ENCODE assay signal across 24 cellular contexts in the genomic region with DNA sequence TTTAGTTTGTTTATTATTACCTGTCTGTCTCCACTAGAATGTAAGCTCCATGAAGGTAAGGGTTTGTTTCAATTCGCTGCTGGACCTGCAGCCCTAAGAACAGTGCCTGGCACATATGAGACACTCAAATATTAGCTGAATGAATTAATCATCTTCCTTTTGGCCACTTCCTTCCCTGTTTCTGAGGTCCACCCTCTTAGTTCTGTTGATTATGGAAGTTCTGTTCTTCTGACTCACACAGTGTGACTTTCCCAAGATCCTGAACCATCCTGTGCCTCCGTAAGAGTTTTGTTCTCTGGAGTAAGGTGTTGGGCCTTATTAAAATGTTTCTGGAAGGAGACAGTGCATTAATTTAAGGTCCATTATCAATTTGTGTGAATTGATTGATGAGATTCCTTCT. TPM values are rescaled to one million over a fixed set of nuclear protein-coding genes. Genes with fewer than 3 reads are reported as not detected.
"Had no signal": no experiment of that assay in that cellular context is flagged by ENCODE, and none has a peak within 500 bp of the region (broad histone marks: within the 10 kb centered on the region; RNA-seq: fewer than 3 reads in every experiment).

No MANE protein-coding gene starts in this region.

- H3K36me3 ChIP-seq: WERI-Rb-1 had no signal

- FAIRE-seq: astrocyte had no signal

- DNase-seq: activated CD4-positive, alpha-beta memory T cell treated with anti-CD3 and anti-CD28 coated beads, Interleukin-2, amount 10 ng/mL, durations not matched to agents 7 days and 5 days; activated CD4-positive, alpha-beta T cell treated with anti-CD3 and anti-CD28 coated beads for 36 hours; activated CD4-positive, alpha-beta T cell treated with anti-CD3 and anti-CD28 coated beads, Interleukin-2, amount 50 U/mL, for 1 hour; activated gamma-delta T cell; activated naive CD4-positive, alpha-beta T cell treated with anti-CD3 and anti-CD28 coated beads for 36 hours; activated T-cell treated with anti-CD3 and anti-CD28 coated beads for 4 hours; activated T-cell treated with anti-CD3 and anti-CD28 coated beads, Interleukin-2, amount 50 U/mL, for 48 hours; amygdala; cerebellar nuclear complex; KBM-7; NCI-H1048; NCI-H1417; NCI-H1694; NCI-H2029 treated with DMSO at 0.1 percent for 48 hours; NCI-H510A treated with DMSO at 0.1 percent for 48 hours; NCI-H69; SHP77 treated with DMSO at 0.1 percent for 48 hours; T-helper 17 cell; T-helper 9 cell; WERI-Rb-1 had no signal

RNA-seq across cellular contexts. Expression of a gene that starts 40.5 kb away (rescaled TPM):
- total RNA-seq: activated CD4-positive, alpha-beta memory T cell treated with anti-CD3 and anti-CD28 coated beads, Interleukin-2, amount 10 ng/mL, durations not matched to agents 7 days and 5 days; activated CD4-positive, alpha-beta T cell treated with anti-CD3 and anti-CD28 coated beads for 36 hours; activated CD8-positive, alpha-beta memory T cell treated with anti-CD3 and anti-CD28 coated beads for 36 hours; activated naive CD4-positive, alpha-beta T cell treated with anti-CD3 and anti-CD28 coated beads for 36 hours; activated T-helper 17 cell treated with anti-CD3 and anti-CD28 coated beads, Interleukin-2, amount 50 U/mL, for 72 hours; LHCN-M2; T-helper 17 cell had no signal
